20 cellular contexts compared by ENCODE assay signal in the genomic region with DNA sequence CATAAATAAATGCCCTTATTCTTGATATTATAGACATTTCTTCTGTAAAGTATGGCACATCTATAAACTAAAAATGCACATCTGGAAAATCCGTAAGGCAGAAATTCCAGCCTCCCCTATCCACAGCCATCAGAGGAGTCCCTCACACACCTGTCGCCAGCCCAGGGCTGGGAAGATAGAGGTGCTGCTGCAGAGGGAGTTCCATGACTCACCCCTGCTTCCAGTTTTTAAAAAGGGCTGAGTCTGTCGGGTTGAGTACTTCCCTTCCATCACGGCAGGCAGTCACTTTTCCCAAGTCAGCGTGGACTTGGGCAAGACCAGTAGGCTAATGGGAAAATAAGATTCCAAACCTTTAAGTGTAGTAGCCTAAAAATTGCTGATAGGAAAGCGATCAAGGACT.
DNase-seq lines count a peak whose midpoint lies in the region; ATAC-seq and TF ChIP-seq lines count a peak whose summit lies in the region.
"Had no signal": no experiment of that assay in that cellular context is flagged by ENCODE, and none has a peak within 500 bp of the region (broad histone marks: within the 10 kb centered on the region; RNA-seq: fewer than 3 reads in every experiment).

No MANE protein-coding gene starts in this region.

- WGBS in sigmoid colon, 2 donors: 80 to 90% methylated on average over 6 of the region's 6 CpGs
- 88 to 93% methylated on average over 6 of the region's 6 CpGs for WGBS in heart right ventricle, 2 donors
- 83 to 90% (median 88%) methylated on average over 6 of the region's 6 CpGs for WGBS in stomach, 5 donors

- TF ChIP-seq POLR2A in sigmoid colon (IDR thresholded peaks at IDR 0.05) (no peak), stomach (IDR thresholded peaks at IDR 0.05) (no peak)

- TF ChIP-seq EP300 in sigmoid colon (IDR thresholded peaks at IDR 0.05) (no peak), stomach (IDR thresholded peaks at IDR 0.05) (no peak)

- H3K9me3 ChIP-seq in sigmoid colon: no peaks in the 10 kb centered on the region
- no peaks in the 10 kb centered on the region for H3K9me3 ChIP-seq in heart right ventricle
- H3K9me3 ChIP-seq in stomach: no peaks in the 10 kb centered on the region
- H3K9me3 ChIP-seq: A549, BE2C, HAP-1 had no signal

- no peak overlapping the region for H3K27ac ChIP-seq in sigmoid colon
- H3K27ac ChIP-seq in heart right ventricle: no peak overlapping the region
- H3K27ac ChIP-seq in stomach: no peak overlapping the region
- H3K27ac ChIP-seq: A549, C4-2B, GM23248 had no signal

- H3K36me3 ChIP-seq in sigmoid colon (peaks cover 0 to 15% (median 2%) of the 10 kb centered on the region in 4 donors), heart right ventricle (peaks cover 0 to 51% (median 0%) of the 10 kb centered on the region in 9 donors), stomach (peaks cover 4 to 47% (median 36%) of the 10 kb centered on the region in 4 donors)
- H3K36me3 ChIP-seq: BE2C, HAP-1 had no signal

- H3K36me3 Mint-ChIP-seq in chondrocyte (ENCODE audit: low read depth): peaks cover 3% of the 10 kb centered on the region
- H3K36me3 Mint-ChIP-seq: CD4-positive, alpha-beta memory T cell had no signal

- H3K27me3 ChIP-seq in sigmoid colon (no peaks in the 10 kb centered on the region), heart right ventricle (no peaks in the 10 kb centered on the region), stomach (no peaks in the 10 kb centered on the region)
- H3K27me3 ChIP-seq: BE2C had no signal

- H3K4me1 ChIP-seq in sigmoid colon (no peaks in the 10 kb centered on the region), heart right ventricle (no peaks in the 10 kb centered on the region), stomach (no peaks in the 10 kb centered on the region)
- H3K4me1 ChIP-seq: A549, BE2C, HAP-1 had no signal

- H3K4me1 Mint-ChIP-seq in chondrocyte (ENCODE audit: low read depth): peaks cover 3% of the 10 kb centered on the region
- H3K4me1 Mint-ChIP-seq: CD4-positive, alpha-beta memory T cell had no signal

- TF ChIP-seq CTCF in sigmoid colon (IDR thresholded peaks at IDR 0.05) (no peak), chondrocyte (IDR thresholded peaks at IDR 0.05) (no peak), heart right ventricle (IDR thresholded peaks at IDR 0.05) (no peak), stomach (IDR thresholded peaks at IDR 0.05) (no peak)

- H3K27ac Mint-ChIP-seq in chondrocyte (ENCODE audit: unreplicated experiment): no peak overlapping the region
- H3K27ac Mint-ChIP-seq: CD4-positive, alpha-beta memory T cell; HFFc6 had no signal

- H3K4me3 ChIP-seq in sigmoid colon: no peak overlapping the region
- H3K4me3 ChIP-seq in heart right ventricle: no peak overlapping the region
- H3K4me3 ChIP-seq in stomach: no peak overlapping the region
- H3K4me3 ChIP-seq: A549, GM23248, HAP-1 had no signal

- no peaks in the 10 kb centered on the region for H3K27me3 Mint-ChIP-seq in chondrocyte (ENCODE audit: low read depth)

- intact Hi-C loops in sigmoid colon (cut with DNase I): no loop called here
- intact Hi-C loops in heart right ventricle (cut with DNase I): loop anchor here in 4 of 10 donors (10.0 kb wide), 4 partner anchors 571 to 1301 kb away; no protein-coding TSS in a partner anchor
- intact Hi-C loops in stomach (cut with DNase I; ENCODE audit: low total_unique reads): no loop called here

- ATAC-seq in heart right ventricle (no peak), HG02623 (IDR thresholded peaks at IDR 0.05; ENCODE audit: unreplicated experiment) (no peak)
- ATAC-seq: A549, HepG2 had no signal

- DNase-seq in HT1080 (ENCODE audit: low read depth) (peak; percentile 10), astrocyte of the hippocampus (ENCODE audit: low read depth, low spot score) (peak; percentile 13), iPS-NIHi11 (ENCODE audit: low spot score) (peak; percentile 29), sigmoid colon (peak; percentile 36), chondrocyte (ENCODE audit: low spot score) (no peak), heart right ventricle (no peak), stomach (no peak)
- DNase-seq: BE2C; CD4-positive, alpha-beta memory T cell; COR-L47; DMS153; DMS79 treated with DMSO at 0.1 percent for 48 hours; EL; GM23248; HFFc6 had no signal

- no peak overlapping the region for H3K4me3 Mint-ChIP-seq in chondrocyte (ENCODE audit: unreplicated experiment)
- H3K4me3 Mint-ChIP-seq: CD4-positive, alpha-beta memory T cell; HFFc6 had no signal

- H3K9me3 Mint-ChIP-seq in chondrocyte (ENCODE audit: low read depth): no peaks in the 10 kb centered on the region
- H3K9me3 Mint-ChIP-seq: HFFc6 had no signal

Comparison
In these comparisons a context has a peak if more than half of its experiments do, and no peak if none do; other contexts are left out.
1. DNase-seq: peak in HT1080 (single experiment), astrocyte of the hippocampus (single experiment), iPS-NIHi11 (single experiment) and sigmoid colon (single experiment); none in chondrocyte (single experiment), heart right ventricle (0 of 2) and stomach (single experiment).